19 cellular contexts compared by ENCODE assay signal in the genomic region with DNA sequence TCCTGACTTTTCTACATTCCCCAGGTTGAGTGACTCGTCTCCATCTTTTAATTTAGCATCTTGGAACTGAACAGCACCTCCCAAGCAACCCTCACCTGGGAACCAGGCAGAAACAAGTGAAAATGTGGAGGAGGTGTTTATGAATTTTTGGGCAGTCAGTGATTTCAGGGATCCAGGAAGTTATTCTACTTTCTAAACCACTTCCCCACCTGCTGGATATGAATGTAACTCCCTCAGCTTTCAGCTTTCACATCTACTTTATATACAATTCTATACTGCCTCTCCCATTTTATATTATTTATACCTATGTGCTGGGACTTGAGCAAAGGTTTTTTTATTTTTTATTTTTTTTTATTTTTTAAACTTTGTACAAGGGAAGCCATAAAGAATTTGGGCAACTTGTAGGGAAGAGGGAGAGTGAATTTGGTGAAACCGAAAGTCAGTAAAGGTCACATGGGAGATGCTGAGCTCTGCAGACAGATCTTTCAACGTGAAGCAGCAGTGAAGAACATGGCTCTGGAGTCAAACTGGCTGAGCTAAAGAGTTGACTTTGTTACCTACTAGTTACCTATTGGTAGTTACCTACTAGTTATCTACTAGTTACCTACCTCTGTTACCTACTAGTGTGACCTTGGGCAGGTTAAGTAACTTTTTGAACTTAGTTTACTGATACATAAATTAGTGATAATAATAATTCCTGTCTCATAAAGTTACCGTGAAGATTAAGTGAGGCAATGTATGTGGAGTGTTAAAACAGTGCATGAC. TPM values are rescaled to one million over a fixed set of nuclear protein-coding genes. Genes with fewer than 3 reads are reported as not detected.
A peak's percentile ranks its signal among the peaks of the same experiment; 100 is the strongest.
DNase-seq lines count a peak whose midpoint lies in the region; ATAC-seq, FAIRE-seq and TF ChIP-seq lines count a peak whose summit lies in the region.
"Had no signal": no experiment of that assay in that cellular context is flagged by ENCODE, and none has a peak within 500 bp of the region (broad histone marks: within the 10 kb centered on the region; RNA-seq: fewer than 3 reads in every experiment).

No MANE protein-coding gene starts in this region.

- H3K79me2 ChIP-seq in MM.1S (ENCODE audit: low read length): no peaks in the 10 kb centered on the region
- H3K79me2 ChIP-seq in mammary epithelial cell (ENCODE audit: insufficient read depth, low read length): no peaks in the 10 kb centered on the region

- H3K9me3 ChIP-seq in MM.1S (replicated peaks; ENCODE audit: insufficient read depth, low read length) (no peaks in the 10 kb centered on the region), mammary epithelial cell (replicated peaks; ENCODE audit: insufficient read depth, low read length) (no peaks in the 10 kb centered on the region), skeletal muscle satellite cell (replicated peaks; ENCODE audit: low read length) (peaks cover 5% of the 10 kb centered on the region), pancreas (no peaks in the 10 kb centered on the region)
- H3K9me3 ChIP-seq: BLaER1, prostate gland, tibial nerve had no signal

- ATAC-seq in pancreas (no peak), GM18520 (IDR thresholded peaks at IDR 0.05; ENCODE audit: unreplicated experiment) (no peak)
- ATAC-seq: left colon, WTC11 had no signal

- WGBS in mammary epithelial cell (ENCODE audit: low coverage, missing lambda C conversion rate): 58% methylated on average over 4 of the region's 4 CpGs
- 73 to 74% methylated on average over 4 of the region's 4 CpGs for WGBS in pancreas, 2 donors

- no peak for TF ChIP-seq CTCF in GM12865 (IDR thresholded peaks at IDR 0.05; ENCODE audit: insufficient read depth, low read depth, low read length, missing control alignments)
- TF ChIP-seq CTCF in MM.1S (IDR thresholded peaks at IDR 0.05; ENCODE audit: low read length): peak; percentile 22; the same call in 1 of the 2 replicates
- no peak for TF ChIP-seq CTCF in mammary epithelial cell (conservative IDR thresholded peaks at IDR 0.05 in 1 of 2, IDR thresholded peaks at IDR 0.05 in 1 of 2; ENCODE audit: extremely low read depth in 1 of 2, insufficient read depth in 1 of 2, low read depth in 1 of 2, low read length in 2 of 2)
- TF ChIP-seq CTCF in pancreas (IDR thresholded peaks at IDR 0.05): no peak

- no peak overlapping the region for H3K4me3 ChIP-seq in GM12865 (ENCODE audit: low read depth, low read length)
- no peak overlapping the region for H3K4me3 ChIP-seq in MM.1S (ENCODE audit: low read length)
- H3K4me3 ChIP-seq in mammary epithelial cell (replicated peaks in 1 of 3; ENCODE audit: insufficient read depth in 1 of 3, low read depth in 2 of 3, low read length in 3 of 3): no peak overlapping the region
- H3K4me3 ChIP-seq in skeletal muscle satellite cell (ENCODE audit: low read length): no peak overlapping the region
- H3K4me3 ChIP-seq in pancreas: no peak overlapping the region
- H3K4me3 ChIP-seq: BLaER1, prostate gland, tibial nerve had no signal

- intact Hi-C loops in mammary epithelial cell (cut with micrococcal nuclease): no loop called here
- intact Hi-C loops in pancreas (cut with DNase I): no loop called here
- intact Hi-C loops in head of caudate nucleus (cut with DNase I): no loop called here

- no peaks in the 10 kb centered on the region for H4K20me1 ChIP-seq in MM.1S (ENCODE audit: insufficient read depth, low read length)
- no peaks in the 10 kb centered on the region for H4K20me1 ChIP-seq in mammary epithelial cell (ENCODE audit: insufficient read depth, low read length)
- H4K20me1 ChIP-seq: BLaER1 had no signal

- no peak for FAIRE-seq in pancreas (lab: Jason Lieb, UNC)
- FAIRE-seq: GM12892 had no signal

- CTCF ChIA-PET in mammary epithelial cell (lab: Charles Lee; ENCODE audit: low non-redundant PET): no interaction called here

- in situ Hi-C loops in mammary epithelial cell (cut with MboI; ENCODE audit: low sequenced_read_pairs in 2 of 2): no loop called here

- no peaks in the 10 kb centered on the region for H3F3A ChIP-seq in MM.1S (ENCODE audit: insufficient read depth, low read length)

- no peak overlapping the region for H2AFZ ChIP-seq in MM.1S (ENCODE audit: low read length)
- H2AFZ ChIP-seq in mammary epithelial cell (ENCODE audit: low read depth, low read length): no peak overlapping the region

- H3K27me3 ChIP-seq in MM.1S (replicated peaks; ENCODE audit: insufficient read depth, low read length): no peaks in the 10 kb centered on the region
- H3K27me3 ChIP-seq in mammary epithelial cell (ENCODE audit: insufficient read depth, low read length): no peaks in the 10 kb centered on the region
- H3K27me3 ChIP-seq in skeletal muscle satellite cell (ENCODE audit: control insufficient read depth, insufficient read depth, low read length): no peaks in the 10 kb centered on the region
- H3K27me3 ChIP-seq in pancreas: no peaks in the 10 kb centered on the region
- H3K27me3 ChIP-seq: BLaER1, tibial nerve had no signal

- no peaks in the 10 kb centered on the region for H3K9me2 ChIP-seq in MM.1S (replicated peaks; ENCODE audit: insufficient read depth, low read length)

- dilution Hi-C loops in mammary epithelial cell (cut with HindIII; ENCODE audit: low sequenced_read_pairs): no loop called here

- DNase-seq in GM12865 (ENCODE audit: low read depth) (peak; percentile 33), MM.1S (peak; percentile 65), mammary epithelial cell (no peak), pancreas (no peak), head of caudate nucleus (no peak), nucleus accumbens (lab: John Stamatoyannopoulos, UW) (no peak)
- DNase-seq: activated effector memory CD4-positive, alpha-beta T cell treated with Interleukin-2 at 50 U/mL for 16 hours; aorta; Kasumi-1; left colon; NCI-H1694 treated with DMSO at 0.1 percent for 48 hours; NCI-H524 treated with DMSO at 0.1 percent for 48 hours had no signal

- no TSS peak for BruUV-seq in mammary epithelial cell (replicated peaks; lab: Mats Ljungman, UMichigan)

- peaks cover 12% of the 10 kb centered on the region; the same call in 1 of the 2 replicates for H3K4me1 ChIP-seq in MM.1S (ENCODE audit: low read length)
- H3K4me1 ChIP-seq in mammary epithelial cell (ENCODE audit: insufficient read depth, low read length): peaks cover 14% of the 10 kb centered on the region
- peaks cover 69% of the 10 kb centered on the region for H3K4me1 ChIP-seq in skeletal muscle satellite cell (ENCODE audit: control insufficient read depth, insufficient read depth, low read length)
- no peaks in the 10 kb centered on the region for H3K4me1 ChIP-seq in pancreas
- H3K4me1 ChIP-seq: BLaER1, prostate gland had no signal

- H3K36me3 ChIP-seq in MM.1S (replicated peaks; ENCODE audit: insufficient read depth, low read length): no peaks in the 10 kb centered on the region
- H3K36me3 ChIP-seq in mammary epithelial cell (ENCODE audit: insufficient read depth, low read length): no peaks in the 10 kb centered on the region
- H3K36me3 ChIP-seq in skeletal muscle satellite cell (ENCODE audit: insufficient read depth, low read length): no peaks in the 10 kb centered on the region
- no peaks in the 10 kb centered on the region for H3K36me3 ChIP-seq in pancreas
- H3K36me3 ChIP-seq: BLaER1, prostate gland, tibial nerve had no signal

- peak overlapping the region; percentile 9; the same call in 1 of the 2 replicates for H3K4me2 ChIP-seq in MM.1S (ENCODE audit: low read depth, low read length)
- H3K4me2 ChIP-seq in mammary epithelial cell (ENCODE audit: insufficient read depth, low read depth, low read length): peak overlapping the region; percentile 67
- H3K4me2 ChIP-seq in skeletal muscle satellite cell (ENCODE audit: low read length): peak overlapping the region; percentile 45
- H3K4me2 ChIP-seq: BLaER1 had no signal

- no peak overlapping the region for H3K9ac ChIP-seq in MM.1S (ENCODE audit: low read length)
- H3K9ac ChIP-seq in mammary epithelial cell (ENCODE audit: insufficient read depth, low read length): no peak overlapping the region
- no peak overlapping the region for H3K9ac ChIP-seq in skeletal muscle satellite cell (ENCODE audit: low read depth, low read length)
- H3K9ac ChIP-seq: BLaER1 had no signal

- H3K27ac ChIP-seq in MM.1S (ENCODE audit: low read length) (no peak overlapping the region), mammary epithelial cell (ENCODE audit: insufficient read depth, low read depth, low read length) (no peak overlapping the region), pancreas (no peak overlapping the region)
- H3K27ac ChIP-seq: BLaER1, prostate gland had no signal

RNA-seq across cellular contexts. Expression of a gene that starts 45.5 kb away (rescaled TPM):
- total RNA-seq in mammary epithelial cell (100 to 1,000 TPM in 1 of 2 donors, 1 to 10 TPM in 1; 7.5 to 154 TPM), pancreas (10 to 100 TPM in 1 of 6 donors, 1 to 10 TPM in 5; 2.5 to 14.6 (median 5.4) TPM)
- polyA plus RNA-seq in mammary epithelial cell (3.2 TPM), pancreas (1 to 10 TPM; 1.4 to 2.8 TPM)
- 2.5 TPM for polyA minus RNA-seq in mammary epithelial cell
- 165 and 169 TPM in 2 replicates for total RNA-seq in skeletal muscle satellite cell (2012; rRNA removed)

Comparison
In these comparisons a context has a peak if more than half of its experiments do, and no peak if none do; other contexts are left out.
1. DNase-seq: peak in GM12865 (single experiment) and MM.1S (single experiment); none in mammary epithelial cell (single experiment), pancreas (0 of 6), head of caudate nucleus (0 of 42) and nucleus accumbens (0 of 56).
2. H3K4me2 ChIP-seq: peak in every context shown above with its lines; median percentile 67 in mammary epithelial cell; 45 in skeletal muscle satellite cell; 9 in MM.1S.